2 cellular contexts compared by ENCODE assay signal in the genomic region with DNA sequence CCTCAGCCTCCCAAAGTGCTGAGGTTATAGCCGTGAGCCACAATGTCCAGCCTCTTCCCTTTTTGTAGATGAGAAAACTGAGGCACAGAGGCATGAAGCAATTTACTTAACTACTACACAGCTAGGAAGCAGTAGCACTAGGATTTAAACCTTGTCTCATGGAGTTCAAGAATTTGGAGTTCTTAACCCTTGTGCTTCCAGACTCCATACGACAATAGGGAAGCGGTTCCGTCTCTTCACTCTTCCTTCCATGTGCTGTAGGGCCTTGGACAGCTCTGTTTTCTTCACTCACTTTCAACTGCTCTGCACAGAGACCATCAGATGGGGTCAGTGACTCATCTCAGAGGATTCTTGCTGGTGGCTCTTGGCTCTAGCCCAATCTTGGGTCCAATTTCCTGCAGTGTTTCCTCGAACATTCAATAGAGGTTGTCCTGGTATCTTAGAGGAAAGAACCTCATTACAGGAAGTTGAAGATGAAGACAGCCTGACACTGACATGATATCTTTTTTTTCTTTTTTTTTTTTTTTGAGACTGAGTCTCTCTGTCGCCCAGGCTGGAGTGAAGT.
TF ChIP-seq lines count a peak whose summit lies in the region.

No MANE protein-coding gene starts in this region.

TF ChIP-seq in SK-N-SH, 30 proteins besides CTCF, POLR2A, EP300 and RAD21:
- TF ChIP-seq, protein P1, sequence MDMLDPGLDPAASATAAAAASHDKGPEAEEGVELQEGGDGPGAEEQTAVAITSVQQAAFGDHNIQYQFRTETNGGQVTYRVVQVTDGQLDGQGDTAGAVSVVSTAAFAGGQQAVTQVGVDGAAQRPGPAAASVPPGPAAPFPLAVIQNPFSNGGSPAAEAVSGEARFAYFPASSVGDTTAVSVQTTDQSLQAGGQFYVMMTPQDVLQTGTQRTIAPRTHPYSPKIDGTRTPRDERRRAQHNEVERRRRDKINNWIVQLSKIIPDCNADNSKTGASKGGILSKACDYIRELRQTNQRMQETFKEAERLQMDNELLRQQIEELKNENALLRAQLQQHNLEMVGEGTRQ (IDR thresholded peaks at IDR 0.05; ENCODE audit: borderline replicate concordance, low read depth, low read length) = no peak
- peak; percentile 32 for TF ChIP-seq JUND (IDR thresholded peaks at IDR 0.05)
- TF ChIP-seq NFIC (IDR thresholded peaks at IDR 0.05; ENCODE audit: borderline replicate concordance) = peak; percentile 75
- TF ChIP-seq FOSL2 (IDR thresholded peaks at IDR 0.05; ENCODE audit: borderline replicate concordance, low read depth) = peak; percentile 65; the same call in 1 of the 2 replicates
- TF ChIP-seq ELF1 (IDR thresholded peaks at IDR 0.05) = no peak
- TF ChIP-seq, protein P2, sequence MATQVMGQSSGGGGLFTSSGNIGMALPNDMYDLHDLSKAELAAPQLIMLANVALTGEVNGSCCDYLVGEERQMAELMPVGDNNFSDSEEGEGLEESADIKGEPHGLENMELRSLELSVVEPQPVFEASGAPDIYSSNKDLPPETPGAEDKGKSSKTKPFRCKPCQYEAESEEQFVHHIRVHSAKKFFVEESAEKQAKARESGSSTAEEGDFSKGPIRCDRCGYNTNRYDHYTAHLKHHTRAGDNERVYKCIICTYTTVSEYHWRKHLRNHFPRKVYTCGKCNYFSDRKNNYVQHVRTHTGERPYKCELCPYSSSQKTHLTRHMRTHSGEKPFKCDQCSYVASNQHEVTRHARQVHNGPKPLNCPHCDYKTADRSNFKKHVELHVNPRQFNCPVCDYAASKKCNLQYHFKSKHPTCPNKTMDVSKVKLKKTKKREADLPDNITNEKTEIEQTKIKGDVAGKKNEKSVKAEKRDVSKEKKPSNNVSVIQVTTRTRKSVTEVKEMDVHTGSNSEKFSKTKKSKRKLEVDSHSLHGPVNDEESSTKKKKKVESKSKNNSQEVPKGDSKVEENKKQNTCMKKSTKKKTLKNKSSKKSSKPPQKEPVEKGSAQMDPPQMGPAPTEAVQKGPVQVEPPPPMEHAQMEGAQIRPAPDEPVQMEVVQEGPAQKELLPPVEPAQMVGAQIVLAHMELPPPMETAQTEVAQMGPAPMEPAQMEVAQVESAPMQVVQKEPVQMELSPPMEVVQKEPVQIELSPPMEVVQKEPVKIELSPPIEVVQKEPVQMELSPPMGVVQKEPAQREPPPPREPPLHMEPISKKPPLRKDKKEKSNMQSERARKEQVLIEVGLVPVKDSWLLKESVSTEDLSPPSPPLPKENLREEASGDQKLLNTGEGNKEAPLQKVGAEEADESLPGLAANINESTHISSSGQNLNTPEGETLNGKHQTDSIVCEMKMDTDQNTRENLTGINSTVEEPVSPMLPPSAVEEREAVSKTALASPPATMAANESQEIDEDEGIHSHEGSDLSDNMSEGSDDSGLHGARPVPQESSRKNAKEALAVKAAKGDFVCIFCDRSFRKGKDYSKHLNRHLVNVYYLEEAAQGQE (IDR thresholded peaks at IDR 0.05; ENCODE audit: low read depth, low read length) = peak; percentile 70; the same call in 1 of the 2 replicates
- TF ChIP-seq TAF1 (IDR thresholded peaks at IDR 0.05; ENCODE audit: borderline replicate concordance, low read depth, low read length) = no peak
TF ChIP-seq in SK-N-SH: peak in this region for 4.

TF ChIP-seq in endothelial cell of umbilical vein, 7 proteins besides CTCF, POLR2A, EP300 and RAD21:
- TF ChIP-seq MYC (IDR thresholded peaks at IDR 0.05; ENCODE audit: low read depth, low read length) (no peak), JUN (IDR thresholded peaks at IDR 0.05; ENCODE audit: borderline replicate concordance, insufficient read depth, insufficient read length, low read depth) (peak; percentile 81), EZH2 (IDR thresholded peaks at IDR 0.05; ENCODE audit: borderline replicate concordance, low read depth, low read length, severe bottlenecking) (no peak), POLR2AphosphoS5 (IDR thresholded peaks at IDR 0.05; ENCODE audit: insufficient read depth, low read depth, low read length) (peak; percentile 45), GATA2 (IDR thresholded peaks at IDR 0.05; ENCODE audit: insufficient read depth, insufficient read length, low read depth, low read length) (peak; percentile 57), MAX (IDR thresholded peaks at IDR 0.05; ENCODE audit: insufficient read depth, insufficient read length) (peak; percentile 6), FOS (IDR thresholded peaks at IDR 0.05; ENCODE audit: borderline replicate concordance, insufficient read depth, low read length) (peak; percentile 89)
